In the genomic region with DNA sequence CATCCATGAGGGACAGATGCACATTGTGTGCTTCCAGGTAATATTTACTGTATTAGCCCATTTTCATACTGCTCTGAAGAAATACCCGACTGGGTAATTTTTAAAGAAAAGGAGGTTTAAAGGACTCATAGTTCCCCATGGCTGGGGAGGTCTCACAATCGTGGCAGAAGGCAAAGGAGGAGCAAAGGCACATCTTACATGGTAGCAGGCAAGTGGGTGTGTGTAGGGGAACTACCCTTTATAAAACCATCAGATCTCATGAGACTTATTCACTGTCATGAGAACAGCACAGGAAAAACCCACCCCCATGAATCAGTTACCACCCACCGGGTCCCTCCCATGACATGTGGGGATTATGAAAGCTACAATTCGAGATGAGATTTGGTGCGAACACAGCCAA, we compare ENCODE assay signal across 1 cellular context.
TF ChIP-seq lines count a peak whose summit lies in the region.

No MANE protein-coding gene starts in this region.

TF ChIP-seq in GM23338, 12 proteins besides CTCF, POLR2A, EP300 and RAD21 (continued from another document):
- TF ChIP-seq, protein P1, sequence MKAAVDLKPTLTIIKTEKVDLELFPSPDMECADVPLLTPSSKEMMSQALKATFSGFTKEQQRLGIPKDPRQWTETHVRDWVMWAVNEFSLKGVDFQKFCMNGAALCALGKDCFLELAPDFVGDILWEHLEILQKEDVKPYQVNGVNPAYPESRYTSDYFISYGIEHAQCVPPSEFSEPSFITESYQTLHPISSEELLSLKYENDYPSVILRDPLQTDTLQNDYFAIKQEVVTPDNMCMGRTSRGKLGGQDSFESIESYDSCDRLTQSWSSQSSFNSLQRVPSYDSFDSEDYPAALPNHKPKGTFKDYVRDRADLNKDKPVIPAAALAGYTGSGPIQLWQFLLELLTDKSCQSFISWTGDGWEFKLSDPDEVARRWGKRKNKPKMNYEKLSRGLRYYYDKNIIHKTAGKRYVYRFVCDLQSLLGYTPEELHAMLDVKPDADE (IDR thresholded peaks at IDR 0.05), result no peak
- TF ChIP-seq NANOG (IDR thresholded peaks at IDR 0.05; ENCODE audit: borderline replicate concordance) (no peak), EZH2phosphoT487 (IDR thresholded peaks at IDR 0.05; ENCODE audit: unreplicated experiment) (no peak), STAT1 (IDR thresholded peaks at IDR 0.05; ENCODE audit: unreplicated experiment) (no peak), ZNF114 (CRISPR knock-in tag; IDR thresholded peaks at IDR 0.05) (no peak), JUNB (IDR thresholded peaks at IDR 0.05; ENCODE audit: unreplicated experiment) (no peak)
